In the genomic region with DNA sequence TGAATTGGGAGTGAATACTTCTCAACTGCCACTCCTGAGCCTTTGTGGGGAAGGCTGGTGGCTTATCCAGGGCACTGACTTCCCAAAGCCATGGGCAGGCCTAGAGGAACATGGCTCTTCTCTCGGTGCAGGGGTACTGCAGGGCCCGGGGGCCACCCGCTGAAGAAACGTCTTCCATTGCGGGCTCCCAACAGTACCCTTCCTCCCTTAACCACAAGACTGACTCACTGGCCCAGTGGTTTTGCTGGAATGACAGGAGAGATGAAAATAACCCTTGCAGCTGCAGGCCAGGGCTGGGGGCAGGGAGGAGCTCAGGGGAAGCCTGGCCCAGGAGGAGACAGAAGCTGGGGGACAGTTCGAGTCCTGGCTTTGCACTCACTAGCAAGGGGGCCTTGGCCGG, we compare ENCODE assay signal across 8 cellular contexts. TPM values are rescaled to one million over a fixed set of nuclear protein-coding genes. Genes with fewer than 3 reads are reported as not detected.
DNase-seq lines count a peak whose midpoint lies in the region; ATAC-seq lines count a peak whose summit lies in the region.

No MANE protein-coding gene starts in this region.

- no peaks in the 10 kb centered on the region for H3K27me3 Mint-ChIP-seq in activated naive CD8-positive, alpha-beta T cell treated with anti-CD3 and anti-CD28 coated beads, Interleukin-2, amount 10 ng/mL, durations not matched to agents 7 days and 5 days

- H3K4me3 Mint-ChIP-seq in activated naive CD8-positive, alpha-beta T cell treated with anti-CD3 and anti-CD28 coated beads, Interleukin-2, amount 10 ng/mL, durations not matched to agents 7 days and 5 days, result no peak overlapping the region

- H3K27me3 ChIP-seq in ACC112 (ENCODE audit: insufficient read depth, low read length), result no peaks in the 10 kb centered on the region

- ATAC-seq in activated naive CD8-positive, alpha-beta T cell treated with anti-CD3 and anti-CD28 coated beads, Interleukin-2, amount 10 ng/mL, durations not matched to agents 7 days and 5 days (ENCODE audit: low read depth), result no peak
- ATAC-seq in HG03039 (IDR thresholded peaks at IDR 0.05; ENCODE audit: unreplicated experiment), result no peak
- no peak for ATAC-seq in HG03108 (IDR thresholded peaks at IDR 0.05; ENCODE audit: unreplicated experiment)
- no peak for ATAC-seq in HG03378 (IDR thresholded peaks at IDR 0.05; ENCODE audit: unreplicated experiment)

- no peaks in the 10 kb centered on the region for H3K79me2 ChIP-seq in ACC112 (ENCODE audit: control insufficient read depth, insufficient read depth, low read length, unreplicated experiment)

- H3K27ac Mint-ChIP-seq in activated naive CD8-positive, alpha-beta T cell treated with anti-CD3 and anti-CD28 coated beads, Interleukin-2, amount 10 ng/mL, durations not matched to agents 7 days and 5 days, result peak overlapping the region; percentile 25

- H3K4me1 Mint-ChIP-seq in activated naive CD8-positive, alpha-beta T cell treated with anti-CD3 and anti-CD28 coated beads, Interleukin-2, amount 10 ng/mL, durations not matched to agents 7 days and 5 days, result peaks cover 16% of the 10 kb centered on the region

- peak overlapping the region; percentile 90 for H3K27ac ChIP-seq in ACC112 (ENCODE audit: low read depth, low read length)

- POLR2A ChIA-PET in activated naive CD8-positive, alpha-beta T cell treated with anti-CD3 and anti-CD28 coated beads, Interleukin-2, amount 10 ng/mL, durations not matched to agents 7 days and 5 days (lab: Charles Lee), result interaction anchor here (1.4 to 1.5 kb wide), 2 partner anchors 14 to 80 kb away, joined by 4 to 5 read pairs; partner anchors contain the start of genes MYH9 and TXN2

- in situ Hi-C loops in KBM-7 (cut with MboI; ENCODE audit: low pct_unique_long_range_greater_than_20kb, low sequenced_read_pairs), result loop anchor here (10.0 kb wide), 1 partner anchor 163 kb away; no protein-coding TSS in a partner anchor

- H3K9me3 Mint-ChIP-seq in activated naive CD8-positive, alpha-beta T cell treated with anti-CD3 and anti-CD28 coated beads, Interleukin-2, amount 10 ng/mL, durations not matched to agents 7 days and 5 days, result no peaks in the 10 kb centered on the region

- peaks cover 8% of the 10 kb centered on the region for H3K36me3 Mint-ChIP-seq in activated naive CD8-positive, alpha-beta T cell treated with anti-CD3 and anti-CD28 coated beads, Interleukin-2, amount 10 ng/mL, durations not matched to agents 7 days and 5 days

- no peak overlapping the region for H2AFZ ChIP-seq in ACC112 (ENCODE audit: low read length, unreplicated experiment)

- H3K4me1 ChIP-seq in ACC112 (ENCODE audit: control insufficient read depth, insufficient read depth, low read length, unreplicated experiment), result peaks cover 50% of the 10 kb centered on the region

- DNase-seq in KBM-7 (peak; percentile 95), islet precursor cell (peak; percentile 94), COR-L47 (lab: John Stamatoyannopoulos, UW) (no peak)
- no peak for DNase-seq in activated naive CD8-positive, alpha-beta T cell treated with anti-CD3 and anti-CD28 coated beads, Interleukin-2, amount 10 ng/mL, durations not matched to agents 7 days and 5 days

- H3K36me3 ChIP-seq in ACC112 (ENCODE audit: insufficient read depth, low read length), result no peaks in the 10 kb centered on the region

- no peak overlapping the region; the same call in 1 of the 2 replicates for H3K4me3 ChIP-seq in ACC112 (ENCODE audit: low read depth, low read length)

RNA-seq across cellular contexts. Expression of gene TXN2, which starts 13.5 kb away (rescaled TPM):
- 10 to 100 TPM; 64.5 to 64.6 TPM for total RNA-seq in activated naive CD8-positive, alpha-beta T cell treated with anti-CD3 and anti-CD28 coated beads, Interleukin-2, amount 10 ng/mL, durations not matched to agents 7 days and 5 days

RNA-seq across cellular contexts. Expression of gene FOXRED2, which starts 38.9 kb away (rescaled TPM):
- total RNA-seq in activated naive CD8-positive, alpha-beta T cell treated with anti-CD3 and anti-CD28 coated beads, Interleukin-2, amount 10 ng/mL, durations not matched to agents 7 days and 5 days, result 10 to 100 TPM; 10.9 to 12.0 TPM

Comparison
In these comparisons a context has a peak if more than half of its experiments do, and no peak if none do; other contexts are left out.
1. DNase-seq: peak in KBM-7 (single experiment) and islet precursor cell (single experiment); none in activated naive CD8-positive, alpha-beta T cell treated with anti-CD3 and anti-CD28 coated beads, Interleukin-2, amount 10 ng/mL, durations not matched to agents 7 days and 5 days (single experiment) and COR-L47 (single experiment).